In the genomic region with DNA sequence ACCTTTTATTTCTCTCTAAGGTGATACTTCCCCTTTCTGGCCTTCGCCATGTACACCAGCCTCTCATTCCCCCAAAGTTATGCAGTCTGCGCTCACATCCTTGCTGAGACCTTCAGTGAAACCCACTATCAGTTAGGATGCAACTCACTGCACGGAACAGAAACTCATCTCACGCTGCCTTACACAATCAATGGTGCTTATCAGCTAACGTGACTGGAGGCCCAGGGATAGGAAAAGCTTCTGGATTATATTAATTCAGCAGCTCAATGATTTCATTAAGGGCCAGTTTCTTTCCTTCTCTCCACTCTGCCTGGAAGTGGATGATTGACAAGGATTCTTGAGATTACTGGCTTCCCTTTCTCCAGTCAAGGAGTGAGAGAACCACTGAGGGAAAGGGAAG, we compare ENCODE assay signal across 18 cellular contexts. TPM values are rescaled to one million over a fixed set of nuclear protein-coding genes. Genes with fewer than 3 reads are reported as not detected.
"Had no signal": no experiment of that assay in that cellular context is flagged by ENCODE, and none has a peak within 500 bp of the region (broad histone marks: within the 10 kb centered on the region; RNA-seq: fewer than 3 reads in every experiment).

No MANE protein-coding gene starts in this region.

- H3K27ac Mint-ChIP-seq: activated naive CD4-positive, alpha-beta T cell treated with anti-CD3 and anti-CD28 coated beads for 36 hours; activated naive CD8-positive, alpha-beta T cell treated with anti-CD3 and anti-CD28 coated beads, Interleukin-2, amount 50 U/mL, for 24 hours; activated T-helper 17 cell treated with anti-CD3 and anti-CD28 coated beads, Interleukin-2, amount 50 U/mL, for 72 hours; naive B cell; stimulated activated naive CD8-positive, alpha-beta T cell treated with anti-CD3 and anti-CD28 coated beads, Interleukin-15, amount 100 ng/mL, for 72 hours; type B pancreatic cell had no signal

- H3K9me3 Mint-ChIP-seq: activated naive CD8-positive, alpha-beta T cell treated with anti-CD3 and anti-CD28 coated beads, Interleukin-2, amount 50 U/mL, for 24 hours; type B pancreatic cell had no signal

- H3K27me3 Mint-ChIP-seq: activated naive CD8-positive, alpha-beta T cell treated with anti-CD3 and anti-CD28 coated beads, Interleukin-2, amount 50 U/mL, for 24 hours; activated T-helper 17 cell treated with anti-CD3 and anti-CD28 coated beads, Interleukin-2, amount 50 U/mL, for 72 hours; naive B cell; stimulated activated naive CD8-positive, alpha-beta T cell treated with anti-CD3 and anti-CD28 coated beads, Interleukin-15, amount 100 ng/mL, for 72 hours; type B pancreatic cell had no signal

- H3K36me3 ChIP-seq: lower lobe of right lung, prostate gland, spleen had no signal

- DNase-seq: activated CD4-positive, alpha-beta T cell treated with anti-CD3 and anti-CD28 coated beads, Interleukin-2, amount 50 U/mL, for 4 hours; activated CD4-positive, CD25-positive, alpha-beta regulatory T cell treated with anti-CD3 and anti-CD28 coated beads, Interleukin-2, amount 50 U/mL, for 72 hours; activated naive CD4-positive, alpha-beta T cell treated with anti-CD3 and anti-CD28 coated beads for 36 hours; activated naive CD8-positive, alpha-beta T cell treated with anti-CD3 and anti-CD28 coated beads, Interleukin-2, amount 50 U/mL, for 24 hours; caudate nucleus; lower lobe of right lung; naive B cell; occipital lobe; spleen; stimulated activated naive CD8-positive, alpha-beta T cell treated with anti-CD3 and anti-CD28 coated beads, Interleukin-15, amount 100 ng/mL, for 72 hours; T-helper 1 cell; T1000 had no signal

- H3K36me3 Mint-ChIP-seq: naive B cell had no signal

- FAIRE-seq: colon, endometrium had no signal

- H3K4me3 ChIP-seq: lower lobe of right lung, prostate gland, spleen had no signal

- H3K4me3 Mint-ChIP-seq: activated naive CD4-positive, alpha-beta T cell treated with anti-CD3 and anti-CD28 coated beads for 36 hours; activated naive CD8-positive, alpha-beta T cell treated with anti-CD3 and anti-CD28 coated beads, Interleukin-2, amount 50 U/mL, for 24 hours; activated T-helper 17 cell treated with anti-CD3 and anti-CD28 coated beads, Interleukin-2, amount 50 U/mL, for 72 hours; naive B cell; stimulated activated naive CD8-positive, alpha-beta T cell treated with anti-CD3 and anti-CD28 coated beads, Interleukin-15, amount 100 ng/mL, for 72 hours; type B pancreatic cell had no signal

- H3K27ac ChIP-seq: lower lobe of right lung, prostate gland had no signal

- H3K4me1 Mint-ChIP-seq: activated naive CD8-positive, alpha-beta T cell treated with anti-CD3 and anti-CD28 coated beads, Interleukin-2, amount 50 U/mL, for 24 hours; activated T-helper 17 cell treated with anti-CD3 and anti-CD28 coated beads, Interleukin-2, amount 50 U/mL, for 72 hours; naive B cell; stimulated activated naive CD8-positive, alpha-beta T cell treated with anti-CD3 and anti-CD28 coated beads, Interleukin-15, amount 100 ng/mL, for 72 hours had no signal

- H3K9me3 ChIP-seq: lower lobe of right lung, prostate gland, spleen had no signal

- H3K4me1 ChIP-seq: lower lobe of right lung, prostate gland, spleen had no signal

- ATAC-seq: activated naive CD8-positive, alpha-beta T cell treated with anti-CD3 and anti-CD28 coated beads, Interleukin-2, amount 50 U/mL, for 24 hours; activated T-helper 17 cell treated with anti-CD3 and anti-CD28 coated beads, Interleukin-2, amount 50 U/mL, for 72 hours; lower lobe of right lung; sciatic nerve; stimulated activated naive CD8-positive, alpha-beta T cell treated with anti-CD3 and anti-CD28 coated beads, Interleukin-15, amount 100 ng/mL, for 72 hours had no signal

- H3K27me3 ChIP-seq: spleen had no signal

RNA-seq across cellular contexts. Expression of a gene that starts 44.8 kb away (rescaled TPM):
- total RNA-seq: activated naive CD4-positive, alpha-beta T cell treated with anti-CD3 and anti-CD28 coated beads for 36 hours had no signal
